13 cellular contexts compared by ENCODE assay signal in the genomic region with DNA sequence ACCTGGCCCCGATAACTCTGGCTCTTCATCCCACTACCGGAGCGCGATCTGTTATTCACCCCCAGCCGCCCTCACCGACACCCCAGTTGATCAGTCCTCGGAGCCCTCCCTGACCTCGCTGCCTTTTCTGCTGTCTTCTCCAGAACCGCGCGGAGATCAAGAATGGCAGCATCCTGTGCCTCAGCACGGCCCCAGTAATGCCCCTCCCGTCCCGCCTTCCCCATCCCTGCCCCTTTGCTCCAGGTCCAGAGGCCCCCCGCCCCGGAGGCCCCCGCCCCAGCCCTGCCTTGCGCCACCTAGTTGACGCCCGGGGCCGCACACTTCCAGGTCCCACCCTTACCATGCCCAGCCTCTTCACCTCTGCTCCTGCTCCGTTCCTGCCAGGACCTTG. TPM values are rescaled to one million over a fixed set of nuclear protein-coding genes. Genes with fewer than 3 reads are reported as not detected.
DNase-seq lines count a peak whose midpoint lies in the region; ATAC-seq and TF ChIP-seq lines count a peak whose summit lies in the region.
"Had no signal": no experiment of that assay in that cellular context is flagged by ENCODE, and none has a peak within 500 bp of the region (broad histone marks: within the 10 kb centered on the region; RNA-seq: fewer than 3 reads in every experiment).

No MANE protein-coding gene starts in this region.

- CTCF ChIA-PET in WTC11 (lab: Charles Lee), result interaction anchor here (0.6 to 3.9 kb wide), 22 partner anchors 10 to 290 kb away, joined by 3 to 65 read pairs (median 14); a partner anchor contains a TSS

- H3K79me2 ChIP-seq in GM23338 (replicated peaks; ENCODE audit: insufficient read depth), result no peaks in the 10 kb centered on the region

- POLR2A ChIA-PET in WTC11 (lab: Charles Lee), result interaction anchor here (0.7 to 1.0 kb wide), 3 partner anchors 27 to 48 kb away, joined by 3 to 5 read pairs (median 4); a partner anchor contains a TSS

- no peaks in the 10 kb centered on the region for H3K27me3 ChIP-seq in GM23338 (ENCODE audit: insufficient read depth)

- peaks cover 18% of the 10 kb centered on the region; the same call in 1 of the 2 replicates for H3F3A ChIP-seq in GM23338 (replicated peaks; ENCODE audit: low read depth)

- peaks cover 9% of the 10 kb centered on the region for H3K4me1 ChIP-seq in GM23338 (ENCODE audit: insufficient read depth)

- no peaks in the 10 kb centered on the region for H3K9me2 ChIP-seq in GM23338 (ENCODE audit: insufficient read depth)

- DNase-seq in GM23338 (ENCODE audit: low spot score) (peak; percentile 82), WTC11 (ENCODE audit: low spot score) (peak; percentile 81), progenitor cell of endocrine pancreas (ENCODE audit: low spot score, unreplicated experiment) (no peak), GDM1 (lab: John Stamatoyannopoulos, UW) (no peak), NCI-H2107 treated with DMSO at 0.1 percent for 48 hours (lab: John Stamatoyannopoulos, UW; ENCODE audit: unreplicated experiment) (no peak)
- DNase-seq: activated CD8-positive, alpha-beta T cell treated with anti-CD3 and anti-CD28 coated beads, Interleukin-2, amount 10 ng/mL, durations not matched to agents 7 days and 5 days; activated naive CD8-positive, alpha-beta T cell treated with anti-CD3 and anti-CD28 coated beads, Interleukin-2, amount 10 ng/mL, durations not matched to agents 7 days and 5 days; Kasumi-1; NCI-H524 had no signal

- peak overlapping the region; percentile 92 for H3K4me2 ChIP-seq in GM23338

- H3K27ac Mint-ChIP-seq in GM23338 (peak overlapping the region; percentile 83), WTC11 (peak overlapping the region; percentile 84), progenitor cell of endocrine pancreas (no peak overlapping the region)
- H3K27ac Mint-ChIP-seq: activated CD8-positive, alpha-beta T cell treated with anti-CD3 and anti-CD28 coated beads, Interleukin-2, amount 10 ng/mL, durations not matched to agents 7 days and 5 days; activated naive CD8-positive, alpha-beta T cell treated with anti-CD3 and anti-CD28 coated beads, Interleukin-2, amount 10 ng/mL, durations not matched to agents 7 days and 5 days had no signal

- H2AFZ ChIP-seq in GM23338, result peak overlapping the region; percentile 96

- peaks cover 9% of the 10 kb centered on the region; the same call in 1 of the 2 replicates for H4K20me1 ChIP-seq in GM23338 (replicated peaks; ENCODE audit: insufficient read depth)

- peaks cover 20% of the 10 kb centered on the region; the same call in 1 of the 2 replicates for H3K36me3 ChIP-seq in GM23338 (ENCODE audit: insufficient read depth)

- H3K36me3 Mint-ChIP-seq in GM23338 (ENCODE audit: low read depth) (peaks cover 38% of the 10 kb centered on the region), WTC11 (peaks cover 26% of the 10 kb centered on the region), progenitor cell of endocrine pancreas (ENCODE audit: insufficient read depth) (peaks cover 15% of the 10 kb centered on the region)

- H3K4me3 Mint-ChIP-seq in GM23338 (peak overlapping the region; percentile 86), WTC11 (peak overlapping the region; percentile 83), progenitor cell of endocrine pancreas (ENCODE audit: low read depth) (peak overlapping the region; percentile 51)
- H3K4me3 Mint-ChIP-seq: activated CD8-positive, alpha-beta T cell treated with anti-CD3 and anti-CD28 coated beads, Interleukin-2, amount 10 ng/mL, durations not matched to agents 7 days and 5 days; activated naive CD8-positive, alpha-beta T cell treated with anti-CD3 and anti-CD28 coated beads, Interleukin-2, amount 10 ng/mL, durations not matched to agents 7 days and 5 days had no signal

- H3K4me1 Mint-ChIP-seq in GM23338 (peaks cover 6% of the 10 kb centered on the region), WTC11 (peaks cover 9% of the 10 kb centered on the region), progenitor cell of endocrine pancreas (ENCODE audit: low read depth) (peaks cover 3% of the 10 kb centered on the region)

- H3K4me3 ChIP-seq in GM23338 (peak overlapping the region; percentile 79), iPS-11a (ENCODE audit: low read depth, low read length) (peak overlapping the region; percentile 60)
- H3K4me3 ChIP-seq: GM12878 had no signal

- H3K27ac ChIP-seq in GM23338 (ENCODE audit: low read depth), result no peak overlapping the region

- TF ChIP-seq CTCF in GM23338 (conservative IDR thresholded peaks at IDR 0.05; ENCODE audit: low read depth in 2 of 2), result peak; percentile 16 to 70
- TF ChIP-seq CTCF in WTC11 (IDR thresholded peaks at IDR 0.05), result no peak; the same call in none of the 2 replicates
- no peak for TF ChIP-seq CTCF in progenitor cell of endocrine pancreas (IDR thresholded peaks at IDR 0.05; ENCODE audit: unreplicated experiment)

- ATAC-seq in GM23338, result peak; percentile 71
- ATAC-seq in WTC11, result peak; percentile 63
- ATAC-seq in GM21786 (IDR thresholded peaks at IDR 0.05; ENCODE audit: unreplicated experiment), result no peak
- ATAC-seq in HG02759 (IDR thresholded peaks at IDR 0.05; ENCODE audit: unreplicated experiment), result no peak
- ATAC-seq: activated CD8-positive, alpha-beta T cell treated with anti-CD3 and anti-CD28 coated beads, Interleukin-2, amount 10 ng/mL, durations not matched to agents 7 days and 5 days; GM12878 had no signal

- H3K9me3 Mint-ChIP-seq in GM23338 (no peaks in the 10 kb centered on the region), WTC11 (no peaks in the 10 kb centered on the region), progenitor cell of endocrine pancreas (ENCODE audit: low read depth) (no peaks in the 10 kb centered on the region)
- H3K9me3 Mint-ChIP-seq: activated naive CD8-positive, alpha-beta T cell treated with anti-CD3 and anti-CD28 coated beads, Interleukin-2, amount 10 ng/mL, durations not matched to agents 7 days and 5 days had no signal

- H3K27me3 Mint-ChIP-seq in GM23338 (ENCODE audit: insufficient read depth, low read depth, poor library complexity) (peaks cover 15% of the 10 kb centered on the region), WTC11 (ENCODE audit: low read depth) (no peaks in the 10 kb centered on the region), progenitor cell of endocrine pancreas (no peaks in the 10 kb centered on the region)
- H3K27me3 Mint-ChIP-seq: activated naive CD8-positive, alpha-beta T cell treated with anti-CD3 and anti-CD28 coated beads, Interleukin-2, amount 10 ng/mL, durations not matched to agents 7 days and 5 days had no signal

TF ChIP-seq in GM23338, 12 proteins besides CTCF, POLR2A, EP300 and RAD21 (continues in another document):
- TF ChIP-seq EZH2phosphoT487 (IDR thresholded peaks at IDR 0.05; ENCODE audit: unreplicated experiment) (no peak), ZNF331 (CRISPR knock-in tag; IDR thresholded peaks at IDR 0.05; ENCODE audit: low read depth) (no peak), STAT1 (IDR thresholded peaks at IDR 0.05; ENCODE audit: unreplicated experiment) (no peak), JUNB (IDR thresholded peaks at IDR 0.05; ENCODE audit: unreplicated experiment) (no peak), POLR2AphosphoS5 (IDR thresholded peaks at IDR 0.05; ENCODE audit: low read depth) (no peak)

TF ChIP-seq in WTC11, 78 proteins besides CTCF, POLR2A, EP300 and RAD21 (continues in another document):
- TF ChIP-seq ATF1 (CRISPR knock-in tag; IDR thresholded peaks at IDR 0.05) (no peak), ZNF138 (CRISPR knock-in tag; conservative IDR thresholded peaks at IDR 0.05) (no peak), ZNF219 (CRISPR knock-in tag; IDR thresholded peaks at IDR 0.05; ENCODE audit: borderline replicate concordance) (no peak), ZNF317 (CRISPR knock-in tag; IDR thresholded peaks at IDR 0.05; ENCODE audit: borderline replicate concordance, low read depth) (no peak), TCF7 (CRISPR knock-in tag; IDR thresholded peaks at IDR 0.05; ENCODE audit: low read depth) (no peak)
- TF ChIP-seq, protein P1, sequence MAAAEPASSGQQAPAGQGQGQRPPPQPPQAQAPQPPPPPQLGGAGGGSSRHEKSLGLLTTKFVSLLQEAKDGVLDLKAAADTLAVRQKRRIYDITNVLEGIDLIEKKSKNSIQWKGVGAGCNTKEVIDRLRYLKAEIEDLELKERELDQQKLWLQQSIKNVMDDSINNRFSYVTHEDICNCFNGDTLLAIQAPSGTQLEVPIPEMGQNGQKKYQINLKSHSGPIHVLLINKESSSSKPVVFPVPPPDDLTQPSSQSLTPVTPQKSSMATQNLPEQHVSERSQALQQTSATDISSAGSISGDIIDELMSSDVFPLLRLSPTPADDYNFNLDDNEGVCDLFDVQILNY (CRISPR knock-in tag; IDR thresholded peaks at IDR 0.05), result no peak
- TF ChIP-seq, protein P2, sequence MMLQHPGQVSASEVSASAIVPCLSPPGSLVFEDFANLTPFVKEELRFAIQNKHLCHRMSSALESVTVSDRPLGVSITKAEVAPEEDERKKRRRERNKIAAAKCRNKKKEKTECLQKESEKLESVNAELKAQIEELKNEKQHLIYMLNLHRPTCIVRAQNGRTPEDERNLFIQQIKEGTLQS (CRISPR knock-in tag; conservative IDR thresholded peaks at IDR 0.05), result no peak

RNA-seq across cellular contexts. Expression of a gene that starts 0.9 kb away (rescaled TPM):
- total RNA-seq in GM23338 (2014; rRNA removed; shearing (Covaris generic)), result 16.2 and 18.3 TPM in 2 replicates
- polyA plus RNA-seq in GM23338 (2016; fragmentation: Nextera tagmentation; extraction: Ambion mirVana), result 4.5 and 4.7 TPM in 2 replicates
- 13.6 to 15.6 TPM (median 15.3 TPM) in 3 replicates for total RNA-seq in WTC11 (2021)
- 5.4 and 5.5 TPM in 2 replicates for total RNA-seq in progenitor cell of endocrine pancreas

RNA-seq across cellular contexts. Expression of a gene that starts 7.8 kb away (rescaled TPM):
- 135 and 168 TPM in 2 replicates for total RNA-seq in GM23338 (2014; rRNA removed; shearing (Covaris generic))
- 67.0 and 67.2 TPM in 2 replicates for polyA plus RNA-seq in GM23338 (2016; fragmentation: Nextera tagmentation; extraction: Ambion mirVana)
- total RNA-seq in WTC11 (2021) (75.6 to 85.0 TPM (median 75.8 TPM) in 3 replicates), progenitor cell of endocrine pancreas (82.1 and 82.8 TPM in 2 replicates)

RNA-seq across cellular contexts. Expression of a gene that starts 9.9 kb away (rescaled TPM):
- total RNA-seq in GM23338 (2014; rRNA removed; shearing (Covaris generic)), result 1.6 and 2.3 TPM in 2 replicates
- polyA plus RNA-seq in GM23338 (2016; fragmentation: Nextera tagmentation; extraction: Ambion mirVana), result 0.92 and 1.1 TPM in 2 replicates
- total RNA-seq in WTC11 (2021), result 4.0 to 4.9 TPM (median 4.8 TPM) in 3 replicates
- total RNA-seq in progenitor cell of endocrine pancreas, result not detected in 2 replicates
- total RNA-seq: activated CD8-positive, alpha-beta T cell treated with anti-CD3 and anti-CD28 coated beads, Interleukin-2, amount 10 ng/mL, durations not matched to agents 7 days and 5 days; activated naive CD8-positive, alpha-beta T cell treated with anti-CD3 and anti-CD28 coated beads, Interleukin-2, amount 10 ng/mL, durations not matched to agents 7 days and 5 days; GM12878 had no signal

RNA-seq across cellular contexts. Expression of a gene that starts 16.0 kb away (rescaled TPM):
- 22.7 and 23.1 TPM in 2 replicates for total RNA-seq in GM23338 (2014; rRNA removed; shearing (Covaris generic))
- 9.5 and 13.3 TPM in 2 replicates for polyA plus RNA-seq in GM23338 (2016; fragmentation: Nextera tagmentation; extraction: Ambion mirVana)
- total RNA-seq in WTC11 (2021) (40.8 to 54.3 TPM (median 50.5 TPM) in 3 replicates), progenitor cell of endocrine pancreas (137 and 145 TPM in 2 replicates)

RNA-seq across cellular contexts. Expression of a gene that starts 27.1 kb away (rescaled TPM):
- 18.4 and 23.2 TPM in 2 replicates for total RNA-seq in GM23338 (2014; rRNA removed; shearing (Covaris generic))
- polyA plus RNA-seq in GM23338 (2016; fragmentation: Nextera tagmentation; extraction: Ambion mirVana), result 82.3 and 89.7 TPM in 2 replicates
- total RNA-seq in WTC11 (2021), result 37.4 to 48.4 TPM (median 43.1 TPM) in 3 replicates
- 33.4 and 36.3 TPM in 2 replicates for total RNA-seq in progenitor cell of endocrine pancreas

Comparison
In these comparisons a context has a peak if more than half of its experiments do, and no peak if none do; other contexts are left out.
1. ATAC-seq: peak in GM23338 (single experiment) and WTC11 (single experiment); none in GM21786 (single experiment) and HG02759 (single experiment).
2. DNase-seq: peak in GM23338 (single experiment) and WTC11 (single experiment); none in progenitor cell of endocrine pancreas (single experiment), GDM1 (single experiment) and NCI-H2107 treated with DMSO at 0.1 percent for 48 hours (single experiment).
3. CTCF ChIP-seq: peak in GM23338 (2 of 2); none in WTC11 (single experiment) and progenitor cell of endocrine pancreas (single experiment).
4. Peak in every context shown above with its lines, with median percentiles within 50 percentile points of each other: H3K4me3 Mint-ChIP-seq.